In the genomic region with DNA sequence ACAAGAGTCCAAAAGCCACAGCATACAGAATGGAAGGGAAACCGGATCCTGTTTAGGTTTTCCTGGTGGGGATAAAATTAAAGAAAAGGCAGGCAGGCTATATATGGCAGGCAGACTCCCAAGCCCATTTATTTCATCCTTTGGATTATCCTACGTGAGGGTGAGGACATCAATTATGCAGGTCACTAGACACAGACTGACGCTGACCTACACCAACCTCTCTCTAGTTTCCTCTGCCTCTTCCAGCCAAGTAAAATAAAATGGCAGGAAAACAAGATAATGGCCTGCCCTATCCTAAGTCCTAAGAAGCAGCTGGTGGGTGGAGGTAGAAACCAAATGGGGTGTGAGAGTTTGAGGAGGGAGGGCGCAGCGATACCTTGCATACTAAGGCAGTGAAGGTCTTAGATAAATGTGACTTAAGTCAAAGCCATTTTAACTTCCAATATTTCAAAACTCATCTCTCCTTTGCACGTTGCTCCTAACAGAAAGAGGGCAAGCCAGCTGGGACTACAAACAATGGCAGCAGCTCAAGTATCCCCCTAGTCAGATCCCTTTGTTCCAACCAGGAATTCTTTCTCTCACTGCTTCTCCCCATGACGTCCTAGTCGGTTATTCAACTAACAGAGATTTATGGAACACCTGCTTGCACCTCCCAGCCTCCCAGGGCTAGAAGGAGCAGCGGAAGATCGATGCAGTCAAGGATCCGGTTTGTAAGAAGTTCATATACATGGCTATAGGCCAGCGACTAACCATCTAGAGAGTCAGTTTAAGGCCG, we compare ENCODE assay signal across 11 cellular contexts.
A peak's percentile ranks its signal among the peaks of the same experiment; 100 is the strongest.
DNase-seq lines count a peak whose midpoint lies in the region; ATAC-seq and TF ChIP-seq lines count a peak whose summit lies in the region.
"Had no signal": no experiment of that assay in that cellular context is flagged by ENCODE, and none has a peak within 500 bp of the region (broad histone marks: within the 10 kb centered on the region; RNA-seq: fewer than 3 reads in every experiment).

No MANE protein-coding gene starts in this region.

- H3K4me1 Mint-ChIP-seq in nephron = peaks cover 33% of the 10 kb centered on the region

- peaks cover 17% of the 10 kb centered on the region for H3K4me1 ChIP-seq in ES-I3 (ENCODE audit: insufficient read depth, low read length)

- H3K9ac ChIP-seq in ES-I3 (ENCODE audit: low read depth, low read length) = peak overlapping the region; percentile 5; the same call in 1 of the 2 replicates

- DNase-seq in NCI-H2227 (lab: John Stamatoyannopoulos, UW; ENCODE audit: unreplicated experiment) (peak; percentile 52), dermis microvascular lymphatic vessel endothelial cell (ENCODE audit: low read depth in 2 of 2) (peak; percentile 75 to 78), NCI-H2029 treated with DMSO at 0.1 percent for 48 hours (lab: John Stamatoyannopoulos, UW) (no peak), HPDE6-E6E7 (ENCODE audit: extremely low spot score) (no peak)
- DNase-seq: NCI-H2029 had no signal

- no peak for TF ChIP-seq CTCF in nephron (IDR thresholded peaks at IDR 0.05; ENCODE audit: unreplicated experiment in 3 of 3)

- no peak for ATAC-seq in GM18870 (IDR thresholded peaks at IDR 0.05; ENCODE audit: unreplicated experiment)
- ATAC-seq in HG03097 (IDR thresholded peaks at IDR 0.05; ENCODE audit: low FRiP score, unreplicated experiment) = no peak
- ATAC-seq: GM12878 had no signal

- H3K36me3 ChIP-seq in ES-I3 (ENCODE audit: insufficient read depth, low read length) = peaks cover 4% of the 10 kb centered on the region; the same call in 1 of the 2 replicates

- peaks cover 54% of the 10 kb centered on the region for H3K36me3 Mint-ChIP-seq in nephron (ENCODE audit: low read depth)

- no peaks in the 10 kb centered on the region for H3K27me3 Mint-ChIP-seq in nephron (ENCODE audit: low read depth)
- H3K27me3 Mint-ChIP-seq: central memory CD8-positive, alpha-beta T cell had no signal

- peak overlapping the region; percentile 73 to 87 (median 86) for H3K27ac Mint-ChIP-seq in nephron

- H3K9me3 Mint-ChIP-seq in nephron = no peaks in the 10 kb centered on the region
- H3K9me3 Mint-ChIP-seq: central memory CD8-positive, alpha-beta T cell had no signal

- H3K4me3 Mint-ChIP-seq in nephron = peak overlapping the region in 1 of 3 experiments; percentile 1
- H3K4me3 Mint-ChIP-seq: central memory CD8-positive, alpha-beta T cell had no signal

- H3K9me3 ChIP-seq in ES-I3 (ENCODE audit: control insufficient read depth, insufficient read depth, low read length) = no peaks in the 10 kb centered on the region

Comparison
In these comparisons a context has a peak if more than half of its experiments do, and no peak if none do; other contexts are left out.
1. DNase-seq: peak in NCI-H2227 (single experiment) and dermis microvascular lymphatic vessel endothelial cell (2 of 2); none in NCI-H2029 treated with DMSO at 0.1 percent for 48 hours (single experiment) and HPDE6-E6E7 (single experiment).